Comparison of ENCODE assay signal across 16 cellular contexts in the genomic region with DNA sequence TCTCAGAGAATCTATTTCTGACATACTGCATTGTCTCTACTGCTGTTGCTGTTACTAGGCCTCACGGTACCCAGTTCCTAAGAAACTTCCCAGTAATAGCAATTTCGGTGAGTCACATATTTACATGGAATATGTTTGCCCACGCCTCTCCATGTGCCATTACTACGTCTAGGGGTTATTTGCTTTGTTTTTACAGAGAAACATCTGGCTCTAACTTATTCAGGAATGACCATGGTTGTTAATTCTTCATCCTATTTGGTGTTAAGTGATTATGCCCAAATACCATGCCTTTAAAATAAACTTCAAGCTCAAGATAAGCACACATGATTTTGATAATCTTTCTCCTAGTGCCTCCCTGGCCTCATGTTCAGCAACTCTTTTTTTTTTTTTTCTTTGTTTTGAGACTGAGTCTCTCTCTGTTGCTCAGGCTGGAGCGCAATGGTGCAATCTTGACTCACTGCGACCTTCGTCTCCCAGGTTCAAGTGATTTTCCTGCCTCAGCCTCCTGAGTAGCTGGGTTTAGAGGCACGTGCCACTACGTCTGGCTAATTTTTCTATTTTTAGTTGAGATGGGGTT.
DNase-seq lines count a peak whose midpoint lies in the region; ATAC-seq and TF ChIP-seq lines count a peak whose summit lies in the region.
"Had no signal": no experiment of that assay in that cellular context is flagged by ENCODE, and none has a peak within 500 bp of the region (broad histone marks: within the 10 kb centered on the region; RNA-seq: fewer than 3 reads in every experiment).

No MANE protein-coding gene starts in this region.

- H3K4me3 ChIP-seq in fibroblast of villous mesenchyme (ENCODE audit: low read depth, low read length) = no peak overlapping the region
- H3K4me3 ChIP-seq in stomach = no peak overlapping the region
- H3K4me3 ChIP-seq in SK-N-SH (ENCODE audit: low read depth in 2 of 2, low read length in 1 of 2) = no peak overlapping the region
- H3K4me3 ChIP-seq: ascending aorta had no signal

- TF ChIP-seq CTCF in fibroblast of villous mesenchyme (IDR thresholded peaks at IDR 0.05; ENCODE audit: insufficient read depth, low read depth, low read length) (no peak), stomach (IDR thresholded peaks at IDR 0.05) (no peak), SK-N-SH (IDR thresholded peaks at IDR 0.05) (no peak)

- DNase-seq in NCI-H1417 (lab: John Stamatoyannopoulos, UW) (peak in 2 of 3 experiments; percentile 7 to 55), NCI-H1417 treated with DMSO at 0.1 percent for 48 hours (lab: John Stamatoyannopoulos, UW) (no peak), SW480 (ENCODE audit: low spot score) (peak; percentile 16), fibroblast of villous mesenchyme (ENCODE audit: low read depth) (peak; percentile 85), stomach (peak; percentile 43), SK-N-SH (no peak)
- DNase-seq: activated gamma-delta T cell; CD4-positive, alpha-beta memory T cell; effector memory CD8-positive, alpha-beta T cell; MV-4-11; stimulated activated CD4-positive, alpha-beta T cell treated with anti-CD3 and anti-CD28 coated beads, Interleukin-1b, Interleukin-23, amount 100 ng/mL, for 48 hours; SW 1271 had no signal

- H3K4me2 ChIP-seq in SK-N-SH = no peak overlapping the region

- H3K9me3 ChIP-seq in stomach (peaks cover 0 to 4% (median 2%) of the 10 kb centered on the region in 4 donors), SK-N-SH (no peaks in the 10 kb centered on the region)

- WGBS in stomach, 5 donors = 32 to 58% (median 47%) methylated on average over 9 of the region's 9 CpGs
- WGBS in SK-N-SH (ENCODE audit: low lambda C conversion rate) = 10% methylated on average over 9 of the region's 9 CpGs

- H3K4me1 ChIP-seq in stomach (peaks cover 0 to 9% (median 0%) of the 10 kb centered on the region in 4 donors), SK-N-SH (ENCODE audit: control insufficient read depth in 1 of 2, insufficient read depth in 2 of 2, low read depth in 1 of 2, low read length in 1 of 2) (no peaks in the 10 kb centered on the region)
- H3K4me1 ChIP-seq: ascending aorta had no signal

- H3K79me2 ChIP-seq in SK-N-SH (ENCODE audit: insufficient read depth) = no peaks in the 10 kb centered on the region

- ATAC-seq in HG02623 (IDR thresholded peaks at IDR 0.05; ENCODE audit: unreplicated experiment) (no peak), HG02970 (IDR thresholded peaks at IDR 0.05; ENCODE audit: low FRiP score, unreplicated experiment) (no peak)
- ATAC-seq: effector memory CD8-positive, alpha-beta T cell had no signal

- H4K20me1 ChIP-seq in SK-N-SH (ENCODE audit: insufficient read depth) = no peaks in the 10 kb centered on the region

- H3K27me3 ChIP-seq in stomach = no peaks in the 10 kb centered on the region
- H3K27me3 ChIP-seq in SK-N-SH (ENCODE audit: insufficient read depth) = no peaks in the 10 kb centered on the region
- H3K27me3 ChIP-seq: ascending aorta had no signal

- POLR2A ChIA-PET in SK-N-SH (lab: Yijun Ruan, JAX) = no interaction called here

- H3K36me3 ChIP-seq in stomach = no peaks in the 10 kb centered on the region
- no peaks in the 10 kb centered on the region for H3K36me3 ChIP-seq in SK-N-SH (replicated peaks in 1 of 2; ENCODE audit: control insufficient read depth in 1 of 2, insufficient read depth in 2 of 2, low read length in 1 of 2)
- H3K36me3 ChIP-seq: ascending aorta had no signal

- TF ChIP-seq EP300 in stomach (IDR thresholded peaks at IDR 0.05) (no peak), SK-N-SH (IDR thresholded peaks at IDR 0.05; ENCODE audit: borderline replicate concordance in 1 of 2, low read depth in 1 of 2, low read length in 1 of 2) (no peak)

- intact Hi-C loops in stomach (cut with DNase I; ENCODE audit: low total_unique reads) = no loop called here

- TF ChIP-seq POLR2A in stomach (IDR thresholded peaks at IDR 0.05) = no peak

- TF ChIP-seq RAD21 in SK-N-SH (IDR thresholded peaks at IDR 0.05; ENCODE audit: low read length) = no peak

- CTCF ChIA-PET in SK-N-SH (lab: Yijun Ruan, JAX) = no interaction called here

- H3K9me2 ChIP-seq in SK-N-SH = no peaks in the 10 kb centered on the region

- H2AFZ ChIP-seq in SK-N-SH (ENCODE audit: low read depth) = no peak overlapping the region

- no peak overlapping the region for H3K9ac ChIP-seq in SK-N-SH

- no peaks in the 10 kb centered on the region for H3F3A ChIP-seq in SK-N-SH (replicated peaks; ENCODE audit: insufficient read depth)

- H3K27ac ChIP-seq in stomach (peak overlapping the region in 4 of 5 donors; percentile 16 to 61 (median 46)), SK-N-SH (ENCODE audit: low read depth in 2 of 2, low read length in 1 of 2) (no peak overlapping the region)
- H3K27ac ChIP-seq: 22Rv1, ascending aorta had no signal

TF ChIP-seq in SK-N-SH, 30 proteins besides CTCF, POLR2A, EP300 and RAD21:
- TF ChIP-seq RFX5 (IDR thresholded peaks at IDR 0.05; ENCODE audit: low read length) = no peak
- TF ChIP-seq RXRA (IDR thresholded peaks at IDR 0.05; ENCODE audit: borderline replicate concordance, low read depth) = no peak
- TF ChIP-seq GATA2 (CRISPR knock-in tag; IDR thresholded peaks at IDR 0.05) = no peak
- no peak for TF ChIP-seq NRF1 (IDR thresholded peaks at IDR 0.05; ENCODE audit: low read depth, low read length)
- TF ChIP-seq USF1 (IDR thresholded peaks at IDR 0.05; ENCODE audit: borderline replicate concordance, low read depth) = no peak
- TF ChIP-seq, protein P1, sequence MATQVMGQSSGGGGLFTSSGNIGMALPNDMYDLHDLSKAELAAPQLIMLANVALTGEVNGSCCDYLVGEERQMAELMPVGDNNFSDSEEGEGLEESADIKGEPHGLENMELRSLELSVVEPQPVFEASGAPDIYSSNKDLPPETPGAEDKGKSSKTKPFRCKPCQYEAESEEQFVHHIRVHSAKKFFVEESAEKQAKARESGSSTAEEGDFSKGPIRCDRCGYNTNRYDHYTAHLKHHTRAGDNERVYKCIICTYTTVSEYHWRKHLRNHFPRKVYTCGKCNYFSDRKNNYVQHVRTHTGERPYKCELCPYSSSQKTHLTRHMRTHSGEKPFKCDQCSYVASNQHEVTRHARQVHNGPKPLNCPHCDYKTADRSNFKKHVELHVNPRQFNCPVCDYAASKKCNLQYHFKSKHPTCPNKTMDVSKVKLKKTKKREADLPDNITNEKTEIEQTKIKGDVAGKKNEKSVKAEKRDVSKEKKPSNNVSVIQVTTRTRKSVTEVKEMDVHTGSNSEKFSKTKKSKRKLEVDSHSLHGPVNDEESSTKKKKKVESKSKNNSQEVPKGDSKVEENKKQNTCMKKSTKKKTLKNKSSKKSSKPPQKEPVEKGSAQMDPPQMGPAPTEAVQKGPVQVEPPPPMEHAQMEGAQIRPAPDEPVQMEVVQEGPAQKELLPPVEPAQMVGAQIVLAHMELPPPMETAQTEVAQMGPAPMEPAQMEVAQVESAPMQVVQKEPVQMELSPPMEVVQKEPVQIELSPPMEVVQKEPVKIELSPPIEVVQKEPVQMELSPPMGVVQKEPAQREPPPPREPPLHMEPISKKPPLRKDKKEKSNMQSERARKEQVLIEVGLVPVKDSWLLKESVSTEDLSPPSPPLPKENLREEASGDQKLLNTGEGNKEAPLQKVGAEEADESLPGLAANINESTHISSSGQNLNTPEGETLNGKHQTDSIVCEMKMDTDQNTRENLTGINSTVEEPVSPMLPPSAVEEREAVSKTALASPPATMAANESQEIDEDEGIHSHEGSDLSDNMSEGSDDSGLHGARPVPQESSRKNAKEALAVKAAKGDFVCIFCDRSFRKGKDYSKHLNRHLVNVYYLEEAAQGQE (IDR thresholded peaks at IDR 0.05; ENCODE audit: low read depth, low read length) = no peak
- no peak for TF ChIP-seq FOSL2 (IDR thresholded peaks at IDR 0.05; ENCODE audit: borderline replicate concordance, low read depth)
- TF ChIP-seq JUND (IDR thresholded peaks at IDR 0.05) = no peak
- no peak for TF ChIP-seq SMC3 (IDR thresholded peaks at IDR 0.05; ENCODE audit: low read depth, low read length)
- no peak for TF ChIP-seq CHD2 (IDR thresholded peaks at IDR 0.05; ENCODE audit: low read length, partially characterized antibody)
- TF ChIP-seq YY1 (IDR thresholded peaks at IDR 0.05; ENCODE audit: low read depth) = no peak
- TF ChIP-seq RCOR1 (IDR thresholded peaks at IDR 0.05; ENCODE audit: low read length) = no peak
- TF ChIP-seq SIN3A (IDR thresholded peaks at IDR 0.05; ENCODE audit: borderline replicate concordance, low read depth, low read length) = no peak
- no peak for TF ChIP-seq GABPA (IDR thresholded peaks at IDR 0.05; ENCODE audit: low read depth)
- TF ChIP-seq FOXJ3 (CRISPR knock-in tag; IDR thresholded peaks at IDR 0.05) = no peak
- TF ChIP-seq, protein P2, sequence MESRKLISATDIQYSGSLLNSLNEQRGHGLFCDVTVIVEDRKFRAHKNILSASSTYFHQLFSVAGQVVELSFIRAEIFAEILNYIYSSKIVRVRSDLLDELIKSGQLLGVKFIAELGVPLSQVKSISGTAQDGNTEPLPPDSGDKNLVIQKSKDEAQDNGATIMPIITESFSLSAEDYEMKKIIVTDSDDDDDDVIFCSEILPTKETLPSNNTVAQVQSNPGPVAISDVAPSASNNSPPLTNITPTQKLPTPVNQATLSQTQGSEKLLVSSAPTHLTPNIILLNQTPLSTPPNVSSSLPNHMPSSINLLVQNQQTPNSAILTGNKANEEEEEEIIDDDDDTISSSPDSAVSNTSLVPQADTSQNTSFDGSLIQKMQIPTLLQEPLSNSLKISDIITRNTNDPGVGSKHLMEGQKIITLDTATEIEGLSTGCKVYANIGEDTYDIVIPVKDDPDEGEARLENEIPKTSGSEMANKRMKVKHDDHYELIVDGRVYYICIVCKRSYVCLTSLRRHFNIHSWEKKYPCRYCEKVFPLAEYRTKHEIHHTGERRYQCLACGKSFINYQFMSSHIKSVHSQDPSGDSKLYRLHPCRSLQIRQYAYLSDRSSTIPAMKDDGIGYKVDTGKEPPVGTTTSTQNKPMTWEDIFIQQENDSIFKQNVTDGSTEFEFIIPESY (IDR thresholded peaks at IDR 0.05; ENCODE audit: borderline replicate concordance, low read depth) = no peak
- no peak for TF ChIP-seq POLR2AphosphoS5 (IDR thresholded peaks at IDR 0.05; ENCODE audit: low read depth, low read length)
- TF ChIP-seq MXI1 (IDR thresholded peaks at IDR 0.05; ENCODE audit: low read depth, low read length) = no peak

Comparison
In these comparisons a context has a peak if more than half of its experiments do, and no peak if none do; other contexts are left out.
1. DNase-seq: peak in NCI-H1417 (2 of 3), SW480 (single experiment), fibroblast of villous mesenchyme (single experiment) and stomach (single experiment); none in NCI-H1417 treated with DMSO at 0.1 percent for 48 hours (single experiment) and SK-N-SH (single experiment).
2. H3K27ac ChIP-seq: peak in stomach (4 of 5); none in SK-N-SH (0 of 2).